ENCODE assay signal across 21 cellular contexts in the genomic region with DNA sequence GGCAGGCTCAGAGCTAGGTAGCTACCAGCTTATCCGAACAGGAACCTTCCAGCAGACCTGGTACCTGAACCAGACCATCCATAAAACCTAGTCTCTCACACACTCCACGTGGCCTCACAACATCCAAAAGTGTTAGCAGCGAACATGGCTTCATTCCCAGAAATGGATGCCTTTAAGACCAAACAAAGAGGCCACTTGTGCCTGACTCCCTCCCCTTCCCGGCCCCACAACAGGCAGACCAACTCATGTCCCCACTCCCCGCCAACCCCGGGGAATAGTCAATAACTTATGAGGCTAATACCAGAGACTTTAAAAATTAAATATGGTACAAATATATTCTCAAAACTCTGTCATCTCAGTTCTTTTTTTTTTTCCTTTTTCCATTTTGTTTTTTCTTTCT. TPM values are rescaled to one million over a fixed set of nuclear protein-coding genes. Genes with fewer than 3 reads are reported as not detected.
"Had no signal": no experiment of that assay in that cellular context is flagged by ENCODE, and none has a peak within 500 bp of the region (broad histone marks: within the 10 kb centered on the region; RNA-seq: fewer than 3 reads in every experiment).

No MANE protein-coding gene starts in this region.

- H3K27ac ChIP-seq: foreskin keratinocyte, upper lobe of right lung had no signal

- H3K9me3 Mint-ChIP-seq: activated B cell treated with CpG ODN at 0.5 μM for 24 hours; activated CD8-positive, alpha-beta T cell treated with anti-CD3 and anti-CD28 coated beads for 36 hours; activated T-cell treated with anti-CD3 and anti-CD28 coated beads, Interleukin-2, amount 50 U/mL, for 72 hours; dendritic cell treated with granulocyte-macrophage colony-stimulating factor and Interleukin-4, amounts not matched to agents 40 ng/mL and 50 ng/mL, for 4 days; effector memory CD8-positive, alpha-beta T cell; stimulated activated naive B cell treated with anti-CD40 and anti-IgM and Interleukin-4, amounts not matched to agents 10 μg/mL and 1 μg/mL and 100 μg/mL, for 72 hours had no signal

- H3K4me3 ChIP-seq: upper lobe of right lung had no signal

- H3K27me3 ChIP-seq: foreskin keratinocyte, upper lobe of right lung had no signal

- H3K4me1 Mint-ChIP-seq: activated B cell treated with CpG ODN at 0.5 μM for 24 hours; brain; stimulated activated naive B cell treated with anti-CD40 and anti-IgM and Interleukin-4, amounts not matched to agents 10 μg/mL and 1 μg/mL and 100 μg/mL, for 72 hours had no signal

- H3K36me3 Mint-ChIP-seq: activated naive CD4-positive, alpha-beta T cell treated with anti-CD3 and anti-CD28 coated beads, Interleukin-2, amount 50 U/mL, for 72 hours had no signal

- DNase-seq: activated B cell treated with CpG ODN at 0.5 μM for 24 hours; activated CD4-positive, alpha-beta T cell treated with anti-CD3 and anti-CD28 coated beads for 48 hours; activated CD8-positive, alpha-beta memory T cell treated with anti-CD3 and anti-CD28 coated beads, Interleukin-2, amount 50 U/mL, for 4 hours; activated CD8-positive, alpha-beta T cell treated with anti-CD3 and anti-CD28 coated beads for 36 hours; activated gamma-delta T cell; activated T-cell treated with anti-CD3 and anti-CD28 coated beads, Interleukin-2, amount 50 U/mL, for 72 hours; effector memory CD8-positive, alpha-beta T cell; foreskin keratinocyte; kidney glomerular epithelial cell; stimulated activated CD4-positive, alpha-beta T cell treated with anti-CD3 and anti-CD28 coated beads, Interleukin-4, amount 100 ng/mL, for 1 hour; stimulated activated naive B cell treated with anti-CD40 and anti-IgM and Interleukin-4, amounts not matched to agents 10 μg/mL and 1 μg/mL and 100 μg/mL, for 72 hours; T-helper 17 cell; upper lobe of right lung had no signal

- H3K9me3 ChIP-seq: upper lobe of right lung had no signal

- H3K4me3 Mint-ChIP-seq: activated B cell treated with CpG ODN at 0.5 μM for 24 hours; activated CD8-positive, alpha-beta T cell treated with anti-CD3 and anti-CD28 coated beads for 36 hours; activated T-cell treated with anti-CD3 and anti-CD28 coated beads, Interleukin-2, amount 50 U/mL, for 72 hours; brain; dendritic cell treated with granulocyte-macrophage colony-stimulating factor and Interleukin-4, amounts not matched to agents 40 ng/mL and 50 ng/mL, for 4 days; effector memory CD8-positive, alpha-beta T cell; stimulated activated naive B cell treated with anti-CD40 and anti-IgM and Interleukin-4, amounts not matched to agents 10 μg/mL and 1 μg/mL and 100 μg/mL, for 72 hours; T-helper 17 cell had no signal

- H3K4me1 ChIP-seq: foreskin keratinocyte, upper lobe of right lung had no signal

- H3K27ac Mint-ChIP-seq: activated B cell treated with CpG ODN at 0.5 μM for 24 hours; activated CD8-positive, alpha-beta T cell treated with anti-CD3 and anti-CD28 coated beads for 36 hours; activated naive CD4-positive, alpha-beta T cell treated with anti-CD3 and anti-CD28 coated beads, Interleukin-2, amount 50 U/mL, for 72 hours; activated T-cell treated with anti-CD3 and anti-CD28 coated beads, Interleukin-2, amount 50 U/mL, for 72 hours; brain; dendritic cell treated with granulocyte-macrophage colony-stimulating factor and Interleukin-4, amounts not matched to agents 40 ng/mL and 50 ng/mL, for 4 days; effector memory CD8-positive, alpha-beta T cell; stimulated activated naive B cell treated with anti-CD40 and anti-IgM and Interleukin-4, amounts not matched to agents 10 μg/mL and 1 μg/mL and 100 μg/mL, for 72 hours; T-helper 17 cell had no signal

- H3K27me3 Mint-ChIP-seq: activated CD8-positive, alpha-beta T cell treated with anti-CD3 and anti-CD28 coated beads for 36 hours; brain; stimulated activated naive B cell treated with anti-CD40 and anti-IgM and Interleukin-4, amounts not matched to agents 10 μg/mL and 1 μg/mL and 100 μg/mL, for 72 hours had no signal

- ATAC-seq: activated CD8-positive, alpha-beta T cell treated with anti-CD3 and anti-CD28 coated beads for 36 hours; activated naive CD4-positive, alpha-beta T cell treated with anti-CD3 and anti-CD28 coated beads, Interleukin-2, amount 50 U/mL, for 72 hours; activated T-cell treated with anti-CD3 and anti-CD28 coated beads, Interleukin-2, amount 50 U/mL, for 72 hours; effector memory CD8-positive, alpha-beta T cell; foreskin keratinocyte; stimulated activated naive B cell treated with anti-CD40 and anti-IgM and Interleukin-4, amounts not matched to agents 10 μg/mL and 1 μg/mL and 100 μg/mL, for 72 hours; T-helper 17 cell; upper lobe of right lung had no signal

RNA-seq across cellular contexts. Expression of gene MBD3L3, which starts 57.2 kb away (rescaled TPM):
- total RNA-seq: activated B cell treated with CpG ODN at 0.5 μM for 24 hours; activated CD8-positive, alpha-beta T cell treated with anti-CD3 and anti-CD28 coated beads for 36 hours; activated naive CD4-positive, alpha-beta T cell treated with anti-CD3 and anti-CD28 coated beads, Interleukin-2, amount 50 U/mL, for 72 hours; activated T-cell treated with anti-CD3 and anti-CD28 coated beads, Interleukin-2, amount 50 U/mL, for 72 hours; foreskin keratinocyte; liver; myocyte; osteocyte; subcutaneous adipose tissue; T-helper 17 cell; upper lobe of right lung had no signal
- polyA plus RNA-seq: foreskin keratinocyte, liver, neural cell had no signal
